ENCODE assay signal across 1 cellular context in genomic region chrX:31333181-31333831, GRCh38.
TF ChIP-seq lines count a peak whose summit lies in the region.

No MANE protein-coding gene starts in this region.

TF ChIP-seq in K562, 482 proteins besides CTCF, POLR2A, EP300 and RAD21 (continued from another document):
- TF ChIP-seq SP2 (IDR thresholded peaks at IDR 0.05; ENCODE audit: extremely low read depth, low read depth, low read length, poor library complexity, severe bottlenecking): no peak
